ENCODE assay signal across 21 cellular contexts in the genomic region with DNA sequence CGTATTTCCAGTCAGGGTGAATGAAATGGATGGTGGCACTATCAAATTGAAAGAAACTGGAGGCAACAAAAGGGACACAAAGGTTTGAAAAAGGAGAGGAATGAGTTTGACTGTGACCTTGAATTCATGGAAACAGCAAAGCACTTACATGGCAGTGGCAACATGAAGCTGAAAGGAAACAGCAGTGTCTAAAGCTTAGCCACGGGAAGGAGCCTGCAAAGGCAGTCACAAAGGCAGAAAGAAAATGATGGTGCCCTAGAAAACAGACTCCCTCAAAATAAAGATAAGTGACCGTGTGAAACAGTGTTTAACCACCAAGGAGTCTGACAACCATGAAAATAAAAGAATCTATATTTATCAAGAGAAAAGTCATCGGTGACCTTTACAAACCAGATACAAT. TPM values are rescaled to one million over a fixed set of nuclear protein-coding genes. Genes with fewer than 3 reads are reported as not detected.
A peak's percentile ranks its signal among the peaks of the same experiment; 100 is the strongest.
DNase-seq lines count a peak whose midpoint lies in the region; ATAC-seq, FAIRE-seq and TF ChIP-seq lines count a peak whose summit lies in the region.
"Had no signal": no experiment of that assay in that cellular context is flagged by ENCODE, and none has a peak within 500 bp of the region (broad histone marks: within the 10 kb centered on the region; RNA-seq: fewer than 3 reads in every experiment).

No MANE protein-coding gene starts in this region.

- DNase-seq in activated CD4-positive, alpha-beta T cell treated with anti-CD3 and anti-CD28 coated beads, Interleukin-2, amount 10 ng/mL, durations not matched to agents 24 days and 14 days, result peak; percentile 53
- DNase-seq in activated CD4-positive, alpha-beta T cell treated with anti-CD3 and anti-CD28 coated beads for 48 hours, result no peak
- DNase-seq in HepG2 (ENCODE audit: low spot score), result no peak
- no peak for DNase-seq in right lobe of liver
- DNase-seq in immature natural killer cell, result no peak
- DNase-seq in esophagus muscularis mucosa (ENCODE audit: extremely low spot score), result no peak
- DNase-seq in amygdala (lab: John Stamatoyannopoulos, UW), result no peak
- DNase-seq: 8988T; CD8-positive, alpha-beta T cell; DND-41; H7; MG63; NCI-H1417; NCI-H187; NCI-H446 treated with DMSO at 0.1 percent for 48 hours; NCI-H526 treated with DMSO at 0.1 percent for 48 hours; Right ventricle myocardium superior had no signal

- ATAC-seq in HepG2, result no peak
- ATAC-seq in right lobe of liver, result no peak
- no peak for ATAC-seq in HG02763 (IDR thresholded peaks at IDR 0.05; ENCODE audit: unreplicated experiment)
- ATAC-seq: CD8-positive, alpha-beta T cell; GM12878; K562 had no signal

- H3K9me3 Mint-ChIP-seq in activated CD4-positive, alpha-beta T cell treated with anti-CD3 and anti-CD28 coated beads, Interleukin-2, amount 10 ng/mL, durations not matched to agents 24 days and 14 days, result no peaks in the 10 kb centered on the region
- H3K9me3 Mint-ChIP-seq in immature natural killer cell, result no peaks in the 10 kb centered on the region
- H3K9me3 Mint-ChIP-seq: CD8-positive, alpha-beta T cell had no signal

- no peak for FAIRE-seq in HepG2 (lab: Jason Lieb, UNC)
- FAIRE-seq: GM12878, K562 had no signal

- H3K4me3 ChIP-seq in HepG2 (replicated peaks in 1 of 3; ENCODE audit: insufficient read depth in 1 of 3, low read depth in 2 of 3, low read length in 3 of 3) (no peak overlapping the region), right lobe of liver (no peak overlapping the region), esophagus muscularis mucosa (no peak overlapping the region)
- H3K4me3 ChIP-seq: BLaER1 treated with 17β-estradiol and CSF1 and Interleukin-3, amounts not matched to agents 10 nM and 100 nM; GM12878; K562; MG63 had no signal

- no peak overlapping the region for H3K9ac ChIP-seq in HepG2 (ENCODE audit: insufficient read depth, low read depth, low read length)
- H3K9ac ChIP-seq: BLaER1 treated with 17β-estradiol and CSF1 and Interleukin-3, amounts not matched to agents 10 nM and 100 nM had no signal

- TF ChIP-seq RAD21 in HepG2 (CRISPR knock-in tag; IDR thresholded peaks at IDR 0.05), result no peak

- no peaks in the 10 kb centered on the region; the same call in 1 of the 2 replicates for H4K20me1 ChIP-seq in HepG2 (ENCODE audit: insufficient read depth, low read length)

- TF ChIP-seq POLR2A in HepG2 (IDR thresholded peaks at IDR 0.05; ENCODE audit: insufficient read depth in 1 of 2, low read depth in 2 of 2, low read length in 2 of 2) (peak in 1 of 2 experiments; percentile 16; a peak in 1 of 4 replicates), right lobe of liver (IDR thresholded peaks at IDR 0.05) (no peak), esophagus muscularis mucosa (IDR thresholded peaks at IDR 0.05; ENCODE audit: low read depth) (no peak)

- H3K4me3 Mint-ChIP-seq in activated CD4-positive, alpha-beta T cell treated with anti-CD3 and anti-CD28 coated beads, Interleukin-2, amount 10 ng/mL, durations not matched to agents 24 days and 14 days, result no peak overlapping the region
- H3K4me3 Mint-ChIP-seq in immature natural killer cell, result no peak overlapping the region
- H3K4me3 Mint-ChIP-seq: CD8-positive, alpha-beta T cell had no signal

- peaks cover 7% of the 10 kb centered on the region for H3K79me2 ChIP-seq in HepG2 (ENCODE audit: insufficient read depth, low read length)

- H3K36me3 ChIP-seq in HepG2 (replicated peaks in 1 of 2; ENCODE audit: control insufficient read depth in 1 of 2, insufficient read depth in 2 of 2, low read length in 2 of 2), result peaks cover 23 to 86% of the 10 kb centered on the region in 2 experiments
- H3K36me3 ChIP-seq in right lobe of liver, result peaks cover 0 to 89% (median 40%) of the 10 kb centered on the region in 4 donors
- H3K36me3 ChIP-seq in esophagus muscularis mucosa, result peaks cover 98 to 100% (median 99%) of the 10 kb centered on the region in 4 donors

- H3K4me1 Mint-ChIP-seq in activated CD4-positive, alpha-beta T cell treated with anti-CD3 and anti-CD28 coated beads, Interleukin-2, amount 10 ng/mL, durations not matched to agents 24 days and 14 days, result peaks cover 6% of the 10 kb centered on the region
- H3K4me1 Mint-ChIP-seq in immature natural killer cell, result peaks cover 2 to 22% of the 10 kb centered on the region in 2 donors

- H3K9me3 ChIP-seq in HepG2 (ENCODE audit: low read length) (no peaks in the 10 kb centered on the region), right lobe of liver (no peaks in the 10 kb centered on the region), esophagus muscularis mucosa (no peaks in the 10 kb centered on the region)
- H3K9me3 ChIP-seq: BLaER1 treated with 17β-estradiol and CSF1 and Interleukin-3, amounts not matched to agents 10 nM and 100 nM; MG63 had no signal

- no peak overlapping the region for H2AFZ ChIP-seq in HepG2 (ENCODE audit: low read length)

- CTCF ChIA-PET in HepG2 (lab: Yijun Ruan, JAX; ENCODE audit: low intra/inter-chr PET ratio, low total read pairs), result interaction anchor here (0.9 kb wide), 1 partner anchor 15 kb away, joined by 3 read pairs; no protein-coding TSS in a partner anchor

- H3K4me2 ChIP-seq in HepG2 (ENCODE audit: low read depth, low read length), result no peak overlapping the region
- H3K4me2 ChIP-seq: BLaER1 treated with 17β-estradiol and CSF1 and Interleukin-3, amounts not matched to agents 10 nM and 100 nM had no signal

- peak overlapping the region; percentile 22 for H3K27ac ChIP-seq in HepG2 (ENCODE audit: extremely low read length, insufficient read depth, low read length)
- H3K27ac ChIP-seq in right lobe of liver, result no peak overlapping the region
- H3K27ac ChIP-seq in esophagus muscularis mucosa (replicated peaks in 1 of 4), result no peak overlapping the region
- H3K27ac ChIP-seq: BLaER1 treated with 17β-estradiol and CSF1 and Interleukin-3, amounts not matched to agents 10 nM and 100 nM had no signal

- H3K36me3 Mint-ChIP-seq in activated CD4-positive, alpha-beta T cell treated with anti-CD3 and anti-CD28 coated beads, Interleukin-2, amount 10 ng/mL, durations not matched to agents 24 days and 14 days (ENCODE audit: low read depth), result peaks cover 76% of the 10 kb centered on the region
- peaks cover 37 to 70% (median 44%) of the 10 kb centered on the region in 3 donors for H3K36me3 Mint-ChIP-seq in immature natural killer cell

- BruUV-seq in HepG2 (replicated peaks; lab: Mats Ljungman, UMichigan), result no TSS peak

- in situ Hi-C loops in HepG2 (cut with HindIII; ENCODE audit: extremely low pct_ligation_motif_present, low pct_unique_long_range_greater_than_20kb), result no loop called here

- TF ChIP-seq CTCF in HepG2 (CRISPR knock-in tag; IDR thresholded peaks at IDR 0.05) (no peak), right lobe of liver (IDR thresholded peaks at IDR 0.05) (no peak), esophagus muscularis mucosa (IDR thresholded peaks at IDR 0.05) (no peak)

- no peaks in the 10 kb centered on the region for H3K27me3 Mint-ChIP-seq in activated CD4-positive, alpha-beta T cell treated with anti-CD3 and anti-CD28 coated beads, Interleukin-2, amount 10 ng/mL, durations not matched to agents 24 days and 14 days
- peaks cover 0 to 4% (median 0%) of the 10 kb centered on the region in 3 donors for H3K27me3 Mint-ChIP-seq in immature natural killer cell (ENCODE audit: low read depth in 3 of 3)

- intact Hi-C loops in activated CD4-positive, alpha-beta T cell treated with anti-CD3 and anti-CD28 coated beads, Interleukin-2, amount 10 ng/mL, durations not matched to agents 24 days and 14 days (cut with micrococcal nuclease), result no loop called here
- intact Hi-C loops in HepG2 (cut with micrococcal nuclease; ENCODE audit: unreplicated experiment), result no loop called here
- intact Hi-C loops in right lobe of liver (cut with DNase I), result no loop called here
- intact Hi-C loops in esophagus muscularis mucosa (cut with DNase I), result no loop called here

- no peak overlapping the region for H3K27ac Mint-ChIP-seq in activated CD4-positive, alpha-beta T cell treated with anti-CD3 and anti-CD28 coated beads, Interleukin-2, amount 10 ng/mL, durations not matched to agents 24 days and 14 days
- H3K27ac Mint-ChIP-seq in immature natural killer cell, result peak overlapping the region in 4 of 6 donors; percentile 8 to 80 (median 42)
- H3K27ac Mint-ChIP-seq: CD8-positive, alpha-beta T cell had no signal

- no peak for TF ChIP-seq EP300 in HepG2 (IDR thresholded peaks at IDR 0.05; ENCODE audit: low read depth in 2 of 2, low read length in 2 of 2)
- TF ChIP-seq EP300 in HepG2 (CRISPR knock-in tag; IDR thresholded peaks at IDR 0.05; ENCODE audit: borderline replicate concordance), result no peak
- no peak for TF ChIP-seq EP300 in esophagus muscularis mucosa (IDR thresholded peaks at IDR 0.05)

- H3K4me1 ChIP-seq in HepG2 (ENCODE audit: insufficient read depth, low read length) (no peaks in the 10 kb centered on the region), right lobe of liver (no peaks in the 10 kb centered on the region), esophagus muscularis mucosa (no peaks in the 10 kb centered on the region)

- POLR2A ChIA-PET in HepG2 (lab: Yijun Ruan, JAX), result interaction anchor here (0.8 kb wide), 1 partner anchor 17 kb away, joined by 3 read pairs; no protein-coding TSS in a partner anchor

- 94% methylated on average over 4 of the region's 4 CpGs for WGBS in HepG2 (ENCODE audit: low lambda C conversion rate)
- WGBS in right lobe of liver (ENCODE audit: insufficient coverage, low coverage, low lambda C conversion rate, missing lambda C conversion rate), result 94% methylated on average over 4 of the region's 4 CpGs
- 90% methylated on average over 4 of the region's 4 CpGs for WGBS in esophagus muscularis mucosa

- H3K27me3 ChIP-seq in HepG2 (ENCODE audit: control insufficient read depth in 1 of 2, insufficient read depth in 2 of 2, low read length in 2 of 2) (no peaks in the 10 kb centered on the region), right lobe of liver (no peaks in the 10 kb centered on the region), esophagus muscularis mucosa (no peaks in the 10 kb centered on the region)
- H3K27me3 ChIP-seq: BLaER1 treated with 17β-estradiol and CSF1 and Interleukin-3, amounts not matched to agents 10 nM and 100 nM; MG63 had no signal

RNA-seq across cellular contexts. Expression of a gene that starts 51.2 kb away (rescaled TPM):
- 126 and 127 TPM in 2 replicates for total RNA-seq in activated CD4-positive, alpha-beta T cell treated with anti-CD3 and anti-CD28 coated beads, Interleukin-2, amount 10 ng/mL, durations not matched to agents 24 days and 14 days
- total RNA-seq in HepG2 (2016; rRNA removed; fragmentation: Illumina TruSeq; extraction: Trizol) (58.0 and 64.2 TPM in 2 replicates), right lobe of liver (10 to 100 TPM; 27.7 to 39.4 (median 30.2) TPM), esophagus muscularis mucosa (10 to 100 TPM; 69.1 to 88.5 (median 76.3) TPM)
- 85.4 and 92.4 TPM in 2 replicates for total RNA-seq in HepG2 (2016; cell fraction: cytosol; rRNA removed; fragmentation: Illumina TruSeq; extraction: Trizol; ENCODE audit: low read depth)
- total RNA-seq in HepG2 (2016; cell fraction: insoluble cytoplasmic fraction; rRNA removed; fragmentation: Illumina TruSeq; extraction: Trizol), result 52.5 and 70.6 TPM in 2 replicates
- total RNA-seq in HepG2 (2016; cell fraction: membrane; rRNA removed; fragmentation: Illumina TruSeq; extraction: Trizol), result 33.2 and 33.4 TPM in 2 replicates
- 120 TPM in 2 replicates for total RNA-seq in HepG2 (2016; cell fraction: nucleus; rRNA removed; fragmentation: Illumina TruSeq; extraction: Trizol)
- polyA plus RNA-seq in HepG2 (2011; rRNA removed) (20.3 and 22.0 TPM in 2 replicates), immature natural killer cell (100 to 1,000 TPM in 1 of 3 donors, 10 to 100 TPM in 2; 17.3 to 100 (median 66.7) TPM)
- polyA plus RNA-seq in HepG2 (2011; cell fraction: cytosol; rRNA removed), result 13.2 and 16.1 TPM in 2 replicates
- polyA plus RNA-seq in HepG2 (2011; cell fraction: nucleus; rRNA removed), result 61.3 and 71.8 TPM in 2 replicates
- polyA plus RNA-seq in HepG2 (2012), result 39.7 and 46.8 TPM in 2 replicates
- polyA plus RNA-seq in HepG2 (2016; cell fraction: cytosol; fragmentation: Illumina TruSeq; extraction: Trizol; ENCODE audit: low read depth), result 28.8 and 28.9 TPM in 2 replicates
- polyA plus RNA-seq in HepG2 (2016; cell fraction: insoluble cytoplasmic fraction; fragmentation: Illumina TruSeq; extraction: Trizol; ENCODE audit: low read depth), result 56.6 and 65.2 TPM in 2 replicates
- 21.9 and 25.0 TPM in 2 replicates for polyA plus RNA-seq in HepG2 (2016; cell fraction: membrane; fragmentation: Illumina TruSeq; extraction: Trizol; ENCODE audit: low read depth)
- 88.9 and 106 TPM in 2 replicates for polyA plus RNA-seq in HepG2 (2016; cell fraction: nucleus; fragmentation: Illumina TruSeq; extraction: Trizol; ENCODE audit: insufficient read depth, low read depth)
- 20.5 and 36.5 TPM in 2 replicates for polyA minus RNA-seq in HepG2 (2011; rRNA and poly(A)+ RNA removed; ENCODE audit: low replicate concordance)
- polyA minus RNA-seq in HepG2 (2011; cell fraction: cytosol; rRNA and poly(A)+ RNA removed), result 14.5 and 29.8 TPM in 2 replicates
- 202 and 232 TPM in 2 replicates for polyA minus RNA-seq in HepG2 (2011; cell fraction: nucleus; rRNA and poly(A)+ RNA removed)
